Comparison of ENCODE assay signal across 11 cellular contexts in genomic region chr1:215517441-215517891, GRCh38. TPM values are rescaled to one million over a fixed set of nuclear protein-coding genes. Genes with fewer than 3 reads are reported as not detected.
DNase-seq lines count a peak whose midpoint lies in the region; ATAC-seq and TF ChIP-seq lines count a peak whose summit lies in the region.
"Had no signal": no experiment of that assay in that cellular context is flagged by ENCODE, and none has a peak within 500 bp of the region (broad histone marks: within the 10 kb centered on the region; RNA-seq: fewer than 3 reads in every experiment).

No MANE protein-coding gene starts in this region.

- H3K27ac ChIP-seq in GM23248: peak overlapping the region; percentile 53
- no peak overlapping the region for H3K27ac ChIP-seq in ovary

- H3K27me3 ChIP-seq in GM23248 (replicated peaks; ENCODE audit: insufficient read depth): no peaks in the 10 kb centered on the region
- no peaks in the 10 kb centered on the region for H3K27me3 ChIP-seq in ovary

- TF ChIP-seq CTCF in fibroblast of pulmonary artery (IDR thresholded peaks at IDR 0.05; ENCODE audit: low read length, missing control alignments): peak; percentile 10
- TF ChIP-seq CTCF in ovary (IDR thresholded peaks at IDR 0.05): no peak

- no peaks in the 10 kb centered on the region for H3K9me2 ChIP-seq in GM23248 (ENCODE audit: insufficient read depth)

- intact Hi-C loops in ovary (cut with DNase I): no loop called here

- TF ChIP-seq POLR2A in ovary (IDR thresholded peaks at IDR 0.05): no peak

- TF ChIP-seq EP300 in ovary (IDR thresholded peaks at IDR 0.05): no peak

- peaks cover 24% of the 10 kb centered on the region; the same call in 1 of the 2 replicates for H3F3A ChIP-seq in GM23248 (ENCODE audit: insufficient read depth)

- 4 to 8% methylated on average over 4 of the region's 4 CpGs for WGBS in GM23248 (ENCODE audit: low coverage in 1 of 2, low lambda C conversion rate in 2 of 2, missing lambda C conversion rate in 2 of 2), 2 experiments
- 52 to 66% (median 59%) methylated on average over 4 of the region's 4 CpGs for WGBS in ovary, 3 donors

- H3K4me3 ChIP-seq in GM23248 (peak overlapping the region; percentile 55), fibroblast of pulmonary artery (replicated peaks; ENCODE audit: low read depth, low read length) (no peak overlapping the region), ovary (no peak overlapping the region)

- H3K36me3 ChIP-seq in GM23248 (ENCODE audit: low read depth): no peaks in the 10 kb centered on the region
- no peaks in the 10 kb centered on the region for H3K36me3 ChIP-seq in ovary

- no peak for ATAC-seq in HG02759 (IDR thresholded peaks at IDR 0.05; ENCODE audit: unreplicated experiment)
- ATAC-seq in HG03442 (IDR thresholded peaks at IDR 0.05; ENCODE audit: unreplicated experiment): no peak
- no peak for ATAC-seq in GM21825 (IDR thresholded peaks at IDR 0.05; ENCODE audit: unreplicated experiment)
- ATAC-seq: stimulated activated effector memory CD8-positive, alpha-beta T cell treated with anti-CD3 and anti-CD28 coated beads, Interleukin-12 subunit alpha, Interleukin-12 subunit beta, amount 100 ng/mL, for 72 hours had no signal

- H3K4me2 ChIP-seq in GM23248 (ENCODE audit: unreplicated experiment): peak overlapping the region; percentile 64

- no peaks in the 10 kb centered on the region for H3K79me2 ChIP-seq in GM23248 (ENCODE audit: insufficient read depth)

- in situ Hi-C loops in GM23248 (cut with MboI): no loop called here

- H3K9me3 ChIP-seq in GM23248 (ENCODE audit: low read depth) (no peaks in the 10 kb centered on the region), ovary (no peaks in the 10 kb centered on the region)

- peak overlapping the region; percentile 52 for H2AFZ ChIP-seq in GM23248

- H3K4me1 ChIP-seq in GM23248 (ENCODE audit: insufficient read depth): peaks cover 25% of the 10 kb centered on the region
- H3K4me1 ChIP-seq in ovary (ENCODE audit: insufficient read depth): no peaks in the 10 kb centered on the region

- no peaks in the 10 kb centered on the region for H4K20me1 ChIP-seq in GM23248 (ENCODE audit: insufficient read depth)

- peak; percentile 33 for DNase-seq in A172 (ENCODE audit: low spot score)
- peak; percentile 77 for DNase-seq in GM23248
- DNase-seq in OCI-M1 (lab: John Stamatoyannopoulos, UW): peak; percentile 67
- peak; percentile 18 for DNase-seq in fibroblast of pulmonary artery (ENCODE audit: low read depth)
- no peak for DNase-seq in ovary
- DNase-seq: activated CD8-positive, alpha-beta memory T cell treated with anti-CD3 and anti-CD28 coated beads, Interleukin-2, amount 50 U/mL, for 4 hours; NCI-H446 treated with DMSO at 0.1 percent for 48 hours had no signal

- H3K9ac ChIP-seq in GM23248: peak overlapping the region; percentile 32

RNA-seq across cellular contexts. Expression of gene KCTD3, which starts 49.6 kb away (rescaled TPM):
- total RNA-seq in A172 (2014; rRNA removed; shearing (Covaris generic)): 43.1 and 47.8 TPM in 2 replicates
- total RNA-seq in GM23248 (2014; rRNA removed; shearing (Covaris generic)): 25.7 and 32.0 TPM in 2 replicates
- 17.5 and 17.7 TPM in 2 replicates for polyA plus RNA-seq in GM23248 (2016; fragmentation: Nextera tagmentation; extraction: Ambion mirVana)
- total RNA-seq in ovary: 10 to 100 TPM; 28.3 to 39.1 (median 30.7) TPM
- 10 to 100 TPM; 23.8 to 26.8 TPM for polyA plus RNA-seq in ovary

Comparison
In these comparisons a context has a peak if more than half of its experiments do, and no peak if none do; other contexts are left out.
1. DNase-seq: peak in A172 (single experiment), GM23248 (single experiment), OCI-M1 (single experiment) and fibroblast of pulmonary artery (single experiment); none in ovary (0 of 5).